Comparison of ENCODE assay signal across 28 cellular contexts in the genomic region with DNA sequence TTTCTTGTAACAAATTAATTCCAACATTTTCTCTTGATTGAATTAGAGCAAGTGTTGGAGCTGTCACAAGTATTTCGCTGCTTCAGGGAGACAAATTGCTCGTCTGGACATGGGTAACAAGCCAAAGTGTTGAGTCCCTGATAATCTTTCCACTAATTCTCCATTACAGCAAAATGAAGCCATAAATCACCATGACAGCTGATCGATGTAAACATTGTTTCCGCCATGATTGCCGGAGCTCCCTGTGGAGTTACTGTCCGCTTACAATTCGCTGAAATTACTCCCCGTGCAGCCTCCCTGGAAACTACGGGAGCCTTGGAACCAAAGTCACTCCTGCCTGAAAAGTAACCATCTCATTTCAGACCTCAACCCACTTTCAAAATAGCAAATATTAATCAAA. TPM values are rescaled to one million over a fixed set of nuclear protein-coding genes. Genes with fewer than 3 reads are reported as not detected.
DNase-seq lines count a peak whose midpoint lies in the region; ATAC-seq, FAIRE-seq and TF ChIP-seq lines count a peak whose summit lies in the region.
"Had no signal": no experiment of that assay in that cellular context is flagged by ENCODE, and none has a peak within 500 bp of the region (broad histone marks: within the 10 kb centered on the region; RNA-seq: fewer than 3 reads in every experiment).

No MANE protein-coding gene starts in this region.

- no peak for ATAC-seq in HG03571 (IDR thresholded peaks at IDR 0.05; ENCODE audit: unreplicated experiment)
- ATAC-seq: Panc1, T-helper 17 cell had no signal

- TF ChIP-seq POLR2A in testis (IDR thresholded peaks at IDR 0.05) = no peak

- TF ChIP-seq EP300 in neural cell (conservative IDR thresholded peaks at IDR 0.05; ENCODE audit: poor library complexity, severe bottlenecking) = no peak

- TF ChIP-seq CTCF in neural cell (IDR thresholded peaks at IDR 0.05; ENCODE audit: poor library complexity, severe bottlenecking) (no peak), testis (IDR thresholded peaks at IDR 0.05) (no peak)

- no peak overlapping the region for H3K9ac ChIP-seq in neural cell (ENCODE audit: low read length)
- H3K9ac ChIP-seq: parathyroid adenoma had no signal

- no peaks in the 10 kb centered on the region for H3K4me1 ChIP-seq in testis
- H3K4me1 ChIP-seq: parathyroid adenoma, SJSA1, stomach, upper lobe of left lung had no signal

- no peaks in the 10 kb centered on the region for H3K9me2 ChIP-seq in neural cell (ENCODE audit: insufficient read depth, low read length)

- H3K9me3 ChIP-seq in neural cell (ENCODE audit: low read length) = no peaks in the 10 kb centered on the region
- no peaks in the 10 kb centered on the region for H3K9me3 ChIP-seq in testis
- H3K9me3 ChIP-seq: SJSA1, stomach, upper lobe of left lung had no signal

- TF ChIP-seq RAD21 in neural cell (conservative IDR thresholded peaks at IDR 0.05) = no peak

- FAIRE-seq in urothelium cell line (lab: Jason Lieb, UNC) = no peak

- peak overlapping the region; percentile 13 for H3K4me2 ChIP-seq in neural cell (ENCODE audit: low read length)

- H3K27me3 ChIP-seq in neural cell (ENCODE audit: insufficient read depth, low read depth, low read length) (no peaks in the 10 kb centered on the region), testis (no peaks in the 10 kb centered on the region)
- H3K27me3 ChIP-seq: SJSA1, upper lobe of left lung had no signal

- intact Hi-C loops in testis (cut with DNase I; ENCODE audit: low total_unique reads) = no loop called here

- no peaks in the 10 kb centered on the region for H3F3A ChIP-seq in neural cell (ENCODE audit: insufficient read depth, low read length, poor library complexity, severe bottlenecking)

- H3K36me3 ChIP-seq in neural cell (ENCODE audit: insufficient read depth, low read length) (no peaks in the 10 kb centered on the region), testis (ENCODE audit: low read depth, missing control alignments) (no peaks in the 10 kb centered on the region)
- H3K36me3 ChIP-seq: SJSA1, stomach, upper lobe of left lung had no signal

- no peak overlapping the region for H2AFZ ChIP-seq in neural cell (ENCODE audit: low read depth, low read length)
- H2AFZ ChIP-seq: parathyroid adenoma had no signal

- DNase-seq in DMS 273 (lab: John Stamatoyannopoulos, UW; ENCODE audit: unreplicated experiment) (peak; percentile 24), DMS 273 treated with DMSO at 0.1 percent for 48 hours (lab: John Stamatoyannopoulos, UW) (no peak), NCI-H1930 (lab: John Stamatoyannopoulos, UW) (peak; percentile 75 to 78), NCI-H748 treated with DMSO at 0.1 percent for 48 hours (lab: John Stamatoyannopoulos, UW) (peak; percentile 76), urothelium cell line (ENCODE audit: low spot score) (no peak), testis (no peak)
- DNase-seq: activated gamma-delta T cell treated with Interleukin-2 at 50 U/mL for 16 hours; amniotic stem cell; caudate nucleus; dorsolateral prefrontal cortex; foreskin melanocyte; HCEC 1CT; IMR-90; naive B cell; NCI-H526; stimulated activated CD4-positive, alpha-beta T cell treated with anti-CD3 and anti-CD28 coated beads, Interleukin-2, amount 100 ng/mL, for 24 hours; stomach; T-helper 17 cell; upper lobe of left lung had no signal

- no peaks in the 10 kb centered on the region for H4K20me1 ChIP-seq in neural cell (ENCODE audit: insufficient read depth)

- H3K79me2 ChIP-seq in neural cell (replicated peaks; ENCODE audit: insufficient read depth, low read length) = no peaks in the 10 kb centered on the region
- H3K79me2 ChIP-seq: parathyroid adenoma had no signal

- H3K27ac ChIP-seq in neural cell (ENCODE audit: low read length) (no peak overlapping the region), testis (no peak overlapping the region)
- H3K27ac ChIP-seq: 22Rv1, dorsolateral prefrontal cortex, parathyroid adenoma, SJSA1, stomach, upper lobe of left lung, VCaP had no signal

- H3K4me3 ChIP-seq in neural cell (ENCODE audit: low read length) (peak overlapping the region; percentile 47), testis (peak overlapping the region in 1 of 2 donors; percentile 13)
- H3K4me3 ChIP-seq: dorsolateral prefrontal cortex, SJSA1, stomach, upper lobe of left lung had no signal

- 57 to 68% methylated on average over 9 of the region's 9 CpGs for WGBS in testis, 2 donors

TF ChIP-seq in neural cell, 6 proteins besides CTCF, POLR2A, EP300 and RAD21:
- TF ChIP-seq, protein P1, sequence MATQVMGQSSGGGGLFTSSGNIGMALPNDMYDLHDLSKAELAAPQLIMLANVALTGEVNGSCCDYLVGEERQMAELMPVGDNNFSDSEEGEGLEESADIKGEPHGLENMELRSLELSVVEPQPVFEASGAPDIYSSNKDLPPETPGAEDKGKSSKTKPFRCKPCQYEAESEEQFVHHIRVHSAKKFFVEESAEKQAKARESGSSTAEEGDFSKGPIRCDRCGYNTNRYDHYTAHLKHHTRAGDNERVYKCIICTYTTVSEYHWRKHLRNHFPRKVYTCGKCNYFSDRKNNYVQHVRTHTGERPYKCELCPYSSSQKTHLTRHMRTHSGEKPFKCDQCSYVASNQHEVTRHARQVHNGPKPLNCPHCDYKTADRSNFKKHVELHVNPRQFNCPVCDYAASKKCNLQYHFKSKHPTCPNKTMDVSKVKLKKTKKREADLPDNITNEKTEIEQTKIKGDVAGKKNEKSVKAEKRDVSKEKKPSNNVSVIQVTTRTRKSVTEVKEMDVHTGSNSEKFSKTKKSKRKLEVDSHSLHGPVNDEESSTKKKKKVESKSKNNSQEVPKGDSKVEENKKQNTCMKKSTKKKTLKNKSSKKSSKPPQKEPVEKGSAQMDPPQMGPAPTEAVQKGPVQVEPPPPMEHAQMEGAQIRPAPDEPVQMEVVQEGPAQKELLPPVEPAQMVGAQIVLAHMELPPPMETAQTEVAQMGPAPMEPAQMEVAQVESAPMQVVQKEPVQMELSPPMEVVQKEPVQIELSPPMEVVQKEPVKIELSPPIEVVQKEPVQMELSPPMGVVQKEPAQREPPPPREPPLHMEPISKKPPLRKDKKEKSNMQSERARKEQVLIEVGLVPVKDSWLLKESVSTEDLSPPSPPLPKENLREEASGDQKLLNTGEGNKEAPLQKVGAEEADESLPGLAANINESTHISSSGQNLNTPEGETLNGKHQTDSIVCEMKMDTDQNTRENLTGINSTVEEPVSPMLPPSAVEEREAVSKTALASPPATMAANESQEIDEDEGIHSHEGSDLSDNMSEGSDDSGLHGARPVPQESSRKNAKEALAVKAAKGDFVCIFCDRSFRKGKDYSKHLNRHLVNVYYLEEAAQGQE (IDR thresholded peaks at IDR 0.05; ENCODE audit: borderline replicate concordance) = no peak
- TF ChIP-seq MXI1 (conservative IDR thresholded peaks at IDR 0.05; ENCODE audit: poor library complexity, severe bottlenecking) (no peak), SMC3 (conservative IDR thresholded peaks at IDR 0.05; ENCODE audit: poor library complexity) (no peak), TAF1 (IDR thresholded peaks at IDR 0.05; ENCODE audit: low read depth) (no peak), POLR2AphosphoS5 (IDR thresholded peaks at IDR 0.05) (peak; percentile 42), EZH2 (IDR thresholded peaks at IDR 0.05; ENCODE audit: borderline replicate concordance, insufficient read depth, low read length, poor library complexity, severe bottlenecking) (no peak)
TF ChIP-seq in neural cell: peak in this region for 1.

RNA-seq across cellular contexts. Expression of a gene that starts 47.4 kb away (rescaled TPM):
- polyA plus RNA-seq in neural cell (not detected in 2 replicates), testis (ENCODE audit: insufficient read depth, low read depth, low replicate concordance) (3.2 TPM)
- polyA minus RNA-seq in neural cell = not detected in 2 replicates
- 1 to 10 TPM; 2.0 to 3.0 TPM for total RNA-seq in testis
- total RNA-seq: epithelial cell of proximal tubule, kidney epithelial cell, T-helper 17 cell had no signal

RNA-seq across cellular contexts. Expression of a gene that starts 51.1 kb away (rescaled TPM):
- polyA plus RNA-seq in neural cell (22.6 and 28.1 TPM in 2 replicates), testis (ENCODE audit: insufficient read depth, low read depth, low replicate concordance) (12.6 TPM)
- 57.5 and 69.6 TPM in 2 replicates for polyA minus RNA-seq in neural cell
- total RNA-seq in testis = 10 to 100 TPM; 43.8 to 53.3 TPM

Comparison
In these comparisons a context has a peak if more than half of its experiments do, and no peak if none do; other contexts are left out.
1. DNase-seq: peak in DMS 273 (single experiment), NCI-H1930 (2 of 2) and NCI-H748 treated with DMSO at 0.1 percent for 48 hours (single experiment); none in DMS 273 treated with DMSO at 0.1 percent for 48 hours (single experiment), urothelium cell line (single experiment) and testis (single experiment).